In the genomic region with DNA sequence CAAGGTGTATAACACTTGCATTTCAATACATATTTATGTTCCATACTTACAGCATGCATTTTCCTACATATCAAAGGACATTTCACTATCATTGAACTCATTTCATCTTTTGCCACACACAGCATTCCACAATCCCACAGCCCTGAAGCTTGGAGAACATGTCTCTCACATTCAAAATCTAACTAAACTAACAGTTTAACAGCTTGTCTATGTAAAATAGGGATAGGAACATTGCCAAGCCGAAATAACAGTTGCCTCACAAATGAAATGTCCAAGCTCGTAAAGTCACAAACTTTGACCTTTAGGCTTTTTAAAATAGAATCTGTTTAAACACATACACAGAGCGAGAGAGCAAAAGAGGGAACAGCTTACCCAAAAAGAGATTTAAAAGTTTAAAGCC, we compare ENCODE assay signal across 17 cellular contexts.
DNase-seq lines count a peak whose midpoint lies in the region; ATAC-seq and TF ChIP-seq lines count a peak whose summit lies in the region.
"Had no signal": no experiment of that assay in that cellular context is flagged by ENCODE, and none has a peak within 500 bp of the region (broad histone marks: within the 10 kb centered on the region; RNA-seq: fewer than 3 reads in every experiment).

No MANE protein-coding gene starts in this region.

- H3K9ac ChIP-seq in OCI-LY1 (ENCODE audit: low read length): no peak overlapping the region
- no peak overlapping the region for H3K9ac ChIP-seq in neural progenitor cell

- H3K27me3 Mint-ChIP-seq in neural progenitor cell (ENCODE audit: insufficient read depth, low read depth): no peaks in the 10 kb centered on the region
- no peaks in the 10 kb centered on the region for H3K27me3 Mint-ChIP-seq in natural killer cell treated with Interleukin-12 subunit alpha and Interleukin-12 subunit beta and Interleukin-15 and Interleukin-18, amount 100 ng/mL, for 72 hours
- H3K27me3 Mint-ChIP-seq: CD4-positive, alpha-beta memory T cell had no signal

- no peak overlapping the region for H3K4me3 ChIP-seq in OCI-LY1 (ENCODE audit: low read depth, low read length, poor library complexity, severe bottlenecking)
- no peak overlapping the region for H3K4me3 ChIP-seq in neural progenitor cell
- H3K4me3 ChIP-seq: GM23338, SJCRH30 had no signal

- DNase-seq in COLO829 (ENCODE audit: low spot score): peak; percentile 43
- DNase-seq in neural progenitor cell (ENCODE audit: low spot score): no peak
- DNase-seq in MV-4-11 (lab: John Stamatoyannopoulos, UW): no peak
- no peak for DNase-seq in stimulated activated naive CD8-positive, alpha-beta T cell treated with anti-CD3 and anti-CD28 coated beads, Interleukin-15, Interleukin-2, amounts not matched to agents 100 U/mL and 50 U/mL, for 24 hours
- no peak for DNase-seq in natural killer cell treated with Interleukin-12 subunit alpha and Interleukin-12 subunit beta and Interleukin-15 and Interleukin-18, amount 100 ng/mL, for 72 hours (ENCODE audit: low spot score)
- DNase-seq: BE2C; CD4-positive, alpha-beta memory T cell; DMS79 treated with DMSO at 0.1 percent for 48 hours; NCI-H187 treated with DMSO at 0.1 percent for 48 hours; NK-92 treated with Interleukin-12 subunit alpha and Interleukin-12 subunit beta, amount 100 ng/mL, for 24 hours; OCI-M1; SJCRH30 had no signal

- H3K27me3 ChIP-seq in OCI-LY1 (ENCODE audit: insufficient read depth, low read length) (no peaks in the 10 kb centered on the region), neural progenitor cell (no peaks in the 10 kb centered on the region)
- H3K27me3 ChIP-seq: BE2C, SJCRH30 had no signal

- H4K20me1 ChIP-seq in OCI-LY1 (ENCODE audit: insufficient read depth, low read length): no peaks in the 10 kb centered on the region
- H4K20me1 ChIP-seq in neural progenitor cell (ENCODE audit: low read depth): no peaks in the 10 kb centered on the region

- H3K4me2 ChIP-seq in OCI-LY1 (ENCODE audit: low read length) (no peak overlapping the region), neural progenitor cell (no peak overlapping the region)
- H3K4me2 ChIP-seq: GM23338 had no signal

- H3K9me3 Mint-ChIP-seq in neural progenitor cell: no peaks in the 10 kb centered on the region
- H3K9me3 Mint-ChIP-seq in natural killer cell treated with Interleukin-12 subunit alpha and Interleukin-12 subunit beta and Interleukin-15 and Interleukin-18, amount 100 ng/mL, for 72 hours: peaks cover 7% of the 10 kb centered on the region
- H3K9me3 Mint-ChIP-seq: GM23338 had no signal

- H3K9me3 ChIP-seq in OCI-LY1 (ENCODE audit: low read length) (no peaks in the 10 kb centered on the region), neural progenitor cell (ENCODE audit: low read depth) (no peaks in the 10 kb centered on the region)
- H3K9me3 ChIP-seq: BE2C, SJCRH30 had no signal

- H3K4me1 Mint-ChIP-seq in neural progenitor cell: peaks cover 10% of the 10 kb centered on the region
- no peaks in the 10 kb centered on the region for H3K4me1 Mint-ChIP-seq in natural killer cell treated with Interleukin-12 subunit alpha and Interleukin-12 subunit beta and Interleukin-15 and Interleukin-18, amount 100 ng/mL, for 72 hours (ENCODE audit: low read depth in 2 of 2)
- H3K4me1 Mint-ChIP-seq: CD4-positive, alpha-beta memory T cell had no signal

- H3K36me3 ChIP-seq in OCI-LY1 (ENCODE audit: insufficient read depth, low read length): no peaks in the 10 kb centered on the region
- no peaks in the 10 kb centered on the region for H3K36me3 ChIP-seq in neural progenitor cell
- H3K36me3 ChIP-seq: SJCRH30 had no signal

- H3F3A ChIP-seq in OCI-LY1 (ENCODE audit: insufficient read depth, low read length): no peaks in the 10 kb centered on the region
- no peaks in the 10 kb centered on the region for H3F3A ChIP-seq in neural progenitor cell (ENCODE audit: low read depth)

- no peaks in the 10 kb centered on the region for H3K36me3 Mint-ChIP-seq in neural progenitor cell
- no peaks in the 10 kb centered on the region for H3K36me3 Mint-ChIP-seq in natural killer cell treated with Interleukin-12 subunit alpha and Interleukin-12 subunit beta and Interleukin-15 and Interleukin-18, amount 100 ng/mL, for 72 hours
- H3K36me3 Mint-ChIP-seq: CD4-positive, alpha-beta memory T cell had no signal

- H2AFZ ChIP-seq in OCI-LY1 (ENCODE audit: low read length) (0 out of 2 replicates have a peak overlapping the region, but pooled peaks have one; percentile 8), neural progenitor cell (replicated peaks) (peak overlapping the region; percentile 46)
- H2AFZ ChIP-seq: GM23338 had no signal

- peaks cover 8% of the 10 kb centered on the region for H3K4me1 ChIP-seq in OCI-LY1 (ENCODE audit: insufficient read depth, low read length, severe bottlenecking)
- H3K4me1 ChIP-seq in neural progenitor cell: no peaks in the 10 kb centered on the region
- H3K4me1 ChIP-seq: SJCRH30 had no signal

- H3K27ac ChIP-seq in OCI-LY1 (ENCODE audit: low read depth, low read length, poor library complexity, severe bottlenecking): no peak overlapping the region
- peak overlapping the region; percentile 46 for H3K27ac ChIP-seq in VCaP
- H3K27ac ChIP-seq in neural progenitor cell: no peak overlapping the region
- H3K27ac ChIP-seq: SJCRH30 had no signal

- H3K79me2 ChIP-seq in OCI-LY1 (ENCODE audit: insufficient read depth, low read length): no peaks in the 10 kb centered on the region
- H3K79me2 ChIP-seq in neural progenitor cell (ENCODE audit: low read depth): no peaks in the 10 kb centered on the region

- TF ChIP-seq CTCF in OCI-LY1 (IDR thresholded peaks at IDR 0.05; ENCODE audit: low read length) (no peak), VCaP (conservative IDR thresholded peaks at IDR 0.05) (no peak), neural progenitor cell (IDR thresholded peaks at IDR 0.05) (no peak)

- H3K4me3 Mint-ChIP-seq in neural progenitor cell: no peak overlapping the region
- H3K4me3 Mint-ChIP-seq in natural killer cell treated with Interleukin-12 subunit alpha and Interleukin-12 subunit beta and Interleukin-15 and Interleukin-18, amount 100 ng/mL, for 72 hours: no peak overlapping the region
- H3K4me3 Mint-ChIP-seq: CD4-positive, alpha-beta memory T cell; GM23338 had no signal

- no peak for ATAC-seq in stimulated activated naive CD8-positive, alpha-beta T cell treated with anti-CD3 and anti-CD28 coated beads, Interleukin-15, Interleukin-2, amounts not matched to agents 100 U/mL and 50 U/mL, for 24 hours
- no peak for ATAC-seq in GM21786 (IDR thresholded peaks at IDR 0.05; ENCODE audit: unreplicated experiment)
- no peak for ATAC-seq in natural killer cell treated with Interleukin-12 subunit alpha and Interleukin-12 subunit beta and Interleukin-15 and Interleukin-18, amount 100 ng/mL, for 72 hours
- ATAC-seq: GM23338, HCT116 had no signal

- H3K9me2 ChIP-seq in OCI-LY1 (ENCODE audit: low read depth, low read length): no peaks in the 10 kb centered on the region

- H3K27ac Mint-ChIP-seq in neural progenitor cell: no peak overlapping the region
- no peak overlapping the region for H3K27ac Mint-ChIP-seq in natural killer cell treated with Interleukin-12 subunit alpha and Interleukin-12 subunit beta and Interleukin-15 and Interleukin-18, amount 100 ng/mL, for 72 hours
- H3K27ac Mint-ChIP-seq: CD4-positive, alpha-beta memory T cell; GM23338 had no signal
